ENCODE assay signal across 1 cellular context in the genomic region with DNA sequence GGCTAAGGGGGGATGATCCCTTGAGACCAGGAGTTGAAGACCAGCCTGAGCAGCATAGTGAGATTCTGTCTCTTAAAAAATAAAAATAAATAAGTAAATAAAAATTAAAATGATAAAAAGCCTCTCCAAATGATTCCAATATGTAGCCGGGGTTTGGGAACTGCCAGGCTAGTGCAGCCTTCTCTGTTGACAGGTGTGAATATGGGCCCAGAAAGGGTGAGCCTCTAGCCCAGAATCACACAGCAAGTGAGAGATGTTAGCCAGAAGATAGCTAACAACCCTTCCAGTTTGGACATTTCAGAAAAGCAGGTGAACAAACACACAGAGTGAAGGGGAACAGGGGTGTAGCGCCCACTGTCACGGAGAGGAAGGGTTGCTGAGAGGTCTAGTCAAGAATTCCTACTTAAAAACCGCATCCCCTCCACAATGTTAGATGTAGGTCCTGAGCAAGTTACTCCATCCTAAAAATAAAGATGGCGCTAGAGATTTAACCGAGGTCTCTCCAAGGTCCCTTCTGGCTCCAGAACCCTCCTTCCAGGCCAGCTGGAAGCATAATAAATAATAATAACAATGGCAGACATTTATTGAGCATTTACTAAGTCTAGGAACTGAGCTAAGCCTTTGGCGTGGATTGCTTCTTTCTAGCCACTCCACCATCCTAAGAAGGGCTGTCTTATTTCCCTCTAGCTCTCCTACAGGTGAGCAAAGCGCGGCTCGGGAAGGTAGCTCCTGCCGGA.
TF ChIP-seq lines count a peak whose summit lies in the region.

No MANE protein-coding gene starts in this region.

TF ChIP-seq in A549, 52 proteins besides CTCF, POLR2A, EP300 and RAD21 (continued from another document):
- TF ChIP-seq NPAS2 (CRISPR knock-in tag; IDR thresholded peaks at IDR 0.05; ENCODE audit: borderline replicate concordance) (no peak), MYC (IDR thresholded peaks at IDR 0.05; ENCODE audit: borderline replicate concordance, low read length) (no peak), RARB (CRISPR knock-in tag; IDR thresholded peaks at IDR 0.05) (no peak), HOXB13 (CRISPR knock-in tag; IDR thresholded peaks at IDR 0.05; ENCODE audit: low read depth) (no peak)
